8 cellular contexts compared by ENCODE assay signal in genomic region chr15:69003971-69004370, GRCh38. TPM values are rescaled to one million over a fixed set of nuclear protein-coding genes. Genes with fewer than 3 reads are reported as not detected.
"Had no signal": no experiment of that assay in that cellular context is flagged by ENCODE, and none has a peak within 500 bp of the region (broad histone marks: within the 10 kb centered on the region; RNA-seq: fewer than 3 reads in every experiment).

No MANE protein-coding gene starts in this region.

- H3K27ac Mint-ChIP-seq: H9, HFFc6 had no signal

- H3K27ac ChIP-seq: GM23248 had no signal

- FAIRE-seq: H54, K562 had no signal

- H2AFZ ChIP-seq: GM23248 had no signal

- H3K4me3 ChIP-seq: GM23248, K562 had no signal

- DNase-seq: GM23248, GOT3, H9, HFFc6, IMR-90 had no signal

- H3K4me3 Mint-ChIP-seq: H9, HFFc6 had no signal

- H3K9ac ChIP-seq: GM23248 had no signal

RNA-seq across cellular contexts. Expression of gene NOX5, which starts 10.5 kb away (rescaled TPM):
- total RNA-seq: HT-29, IMR-90, K562 had no signal
- polyA plus RNA-seq: GM23248 had no signal
